10 cellular contexts compared by ENCODE assay signal in genomic region chr7:140641532-140642191, GRCh38. TPM values are rescaled to one million over a fixed set of nuclear protein-coding genes. Genes with fewer than 3 reads are reported as not detected.
DNase-seq lines count a peak whose midpoint lies in the region; ATAC-seq and TF ChIP-seq lines count a peak whose summit lies in the region.
"Had no signal": no experiment of that assay in that cellular context is flagged by ENCODE, and none has a peak within 500 bp of the region (broad histone marks: within the 10 kb centered on the region; RNA-seq: fewer than 3 reads in every experiment).

No MANE protein-coding gene starts in this region.

- no peak for ATAC-seq in left ventricle myocardium superior
- ATAC-seq in GM18858 (IDR thresholded peaks at IDR 0.05; ENCODE audit: unreplicated experiment): no peak
- no peak for ATAC-seq in HG03139 (IDR thresholded peaks at IDR 0.05; ENCODE audit: unreplicated experiment)

- H3K27ac ChIP-seq in right atrium auricular region: peak overlapping the region; percentile 89 to 90
- peak overlapping the region; percentile 41 for H3K27ac ChIP-seq in duodenal mucosa (ENCODE audit: low read depth, low read length)
- H3K27ac ChIP-seq in muscle layer of duodenum (ENCODE audit: low read length): peak overlapping the region; percentile 69
- peak overlapping the region; percentile 74 for H3K27ac ChIP-seq in urinary bladder (ENCODE audit: low read depth)

- TF ChIP-seq CTCF in right atrium auricular region (IDR thresholded peaks at IDR 0.05): no peak

- H3K9me3 ChIP-seq in right atrium auricular region (no peaks in the 10 kb centered on the region), duodenal mucosa (ENCODE audit: control insufficient read depth in 1 of 2, low read length in 2 of 2) (no peaks in the 10 kb centered on the region), muscle layer of duodenum (ENCODE audit: control insufficient read depth in 1 of 2, low read length in 2 of 2) (no peaks in the 10 kb centered on the region)

- peak overlapping the region; percentile 52 to 73 for H3K4me3 ChIP-seq in right atrium auricular region
- H3K4me3 ChIP-seq in duodenal mucosa (ENCODE audit: low read depth in 1 of 2, low read length in 2 of 2): peak overlapping the region; percentile 13 to 51
- H3K4me3 ChIP-seq in muscle layer of duodenum (ENCODE audit: low read depth in 1 of 2, low read length in 2 of 2): peak overlapping the region in 1 of 2 donors; percentile 65
- H3K4me3 ChIP-seq in urinary bladder (ENCODE audit: low read depth, low read length): no peak overlapping the region

- DNase-seq in right atrium auricular region (ENCODE audit: low spot score): no peak
- no peak for DNase-seq in left ventricle myocardium superior
- DNase-seq in COR-L47 (lab: John Stamatoyannopoulos, UW): no peak
- DNase-seq: Calu3, RPMI8226 had no signal

- H3K4me1 ChIP-seq in right atrium auricular region (peaks cover 0 to 48% of the 10 kb centered on the region in 2 donors), duodenal mucosa (ENCODE audit: control insufficient read depth in 1 of 2, insufficient read depth in 2 of 2, low read length in 2 of 2) (peaks cover 3 to 8% of the 10 kb centered on the region in 2 donors), muscle layer of duodenum (ENCODE audit: control insufficient read depth in 1 of 2, insufficient read depth in 2 of 2, low read length in 2 of 2) (peaks cover 3 to 28% of the 10 kb centered on the region in 2 donors), urinary bladder (ENCODE audit: insufficient read depth) (no peaks in the 10 kb centered on the region)

- intact Hi-C loops in left ventricle myocardium superior (cut with micrococcal nuclease): no loop called here

- no peaks in the 10 kb centered on the region for H3K27me3 ChIP-seq in right atrium auricular region
- peaks cover 28 to 34% of the 10 kb centered on the region in 2 donors for H3K27me3 ChIP-seq in duodenal mucosa (ENCODE audit: control insufficient read depth in 1 of 2, insufficient read depth in 2 of 2, low read length in 2 of 2)
- no peaks in the 10 kb centered on the region for H3K27me3 ChIP-seq in muscle layer of duodenum (ENCODE audit: low read depth, low read length)

- H3K36me3 ChIP-seq in right atrium auricular region (no peaks in the 10 kb centered on the region), duodenal mucosa (ENCODE audit: control insufficient read depth in 1 of 2, insufficient read depth in 2 of 2, low read length in 2 of 2) (no peaks in the 10 kb centered on the region), muscle layer of duodenum (ENCODE audit: control insufficient read depth in 1 of 2, insufficient read depth in 2 of 2, low read length in 2 of 2) (no peaks in the 10 kb centered on the region), urinary bladder (ENCODE audit: insufficient read depth) (no peaks in the 10 kb centered on the region)

- H3K9ac ChIP-seq in duodenal mucosa (ENCODE audit: low read depth in 1 of 2, low read length in 2 of 2): no peak overlapping the region

- 43% methylated on average over 14 of the region's 14 CpGs for WGBS in urinary bladder

RNA-seq across cellular contexts. Expression of gene DENND2A, which starts 1.0 kb away (rescaled TPM):
- 10 to 100 TPM in 1 of 2 donors, 1 to 10 TPM in 1; 9.2 to 10.5 TPM for total RNA-seq in right atrium auricular region
- total RNA-seq in left ventricle myocardium superior: 14.4 TPM
- 34.4 TPM for total RNA-seq in urinary bladder
- 16.9 TPM for polyA plus RNA-seq in urinary bladder
- total RNA-seq: Calu3 had no signal

RNA-seq across cellular contexts. Expression of gene ADCK2, which starts 31.1 kb away (rescaled TPM):
- 10 to 100 TPM; 16.6 to 21.8 TPM for total RNA-seq in right atrium auricular region
- 10.0 TPM for total RNA-seq in left ventricle myocardium superior
- total RNA-seq in urinary bladder: 15.6 TPM
- polyA plus RNA-seq in urinary bladder: 17.2 TPM

RNA-seq across cellular contexts. Expression of gene NDUFB2, which starts 54.8 kb away (rescaled TPM):
- total RNA-seq in right atrium auricular region: 100 to 1,000 TPM; 397 to 767 TPM
- 726 TPM for total RNA-seq in left ventricle myocardium superior
- total RNA-seq in urinary bladder: 90.2 TPM
- 269 TPM for polyA plus RNA-seq in urinary bladder
